ENCODE assay signal across 8 cellular contexts in the genomic region with DNA sequence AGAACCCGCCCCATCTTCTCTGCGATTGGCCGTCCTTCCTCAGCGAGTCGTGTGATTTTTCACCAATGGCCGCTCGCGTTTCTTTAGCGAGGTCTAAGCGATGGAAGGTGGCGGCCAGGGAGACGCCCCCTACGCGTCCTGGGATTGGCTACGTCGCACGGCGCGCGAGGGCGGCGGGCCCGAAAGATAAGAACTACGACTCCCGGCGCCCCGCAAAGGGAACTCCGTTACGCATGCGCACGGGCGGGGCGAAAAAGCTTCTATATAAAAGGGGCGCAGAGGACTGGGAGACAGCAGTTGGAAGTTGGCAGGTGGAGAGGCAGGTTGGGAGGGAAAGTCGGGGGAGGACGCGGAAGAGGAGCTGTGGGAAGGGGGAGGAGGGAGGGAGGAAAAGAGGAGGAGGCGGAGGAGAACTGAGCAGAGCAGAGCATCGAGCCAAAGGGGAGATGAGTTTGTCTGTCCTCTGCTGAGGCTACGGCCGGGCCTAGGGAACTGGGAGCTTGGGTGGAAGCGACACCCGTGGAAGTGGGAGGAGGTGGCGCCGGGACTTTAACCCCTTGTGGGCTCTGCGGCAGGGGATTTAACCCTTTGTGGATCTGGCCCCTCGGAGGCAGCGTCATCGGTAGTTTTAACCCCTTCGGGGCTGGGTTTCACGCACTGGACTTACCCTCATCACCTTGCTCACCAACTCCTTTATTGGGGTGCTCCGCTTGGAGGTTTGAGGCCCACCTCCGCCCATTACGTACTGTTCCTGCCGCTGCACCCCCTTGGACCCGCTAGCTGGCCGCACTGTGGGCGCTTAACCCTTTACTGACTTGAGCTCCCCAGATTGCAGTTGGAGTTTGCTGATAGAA. TPM values are rescaled to one million over a fixed set of nuclear protein-coding genes. Genes with fewer than 3 reads are reported as not detected.
DNase-seq lines count a peak whose midpoint lies in the region; ATAC-seq and FAIRE-seq lines count a peak whose summit lies in the region.

A gene with protein sequence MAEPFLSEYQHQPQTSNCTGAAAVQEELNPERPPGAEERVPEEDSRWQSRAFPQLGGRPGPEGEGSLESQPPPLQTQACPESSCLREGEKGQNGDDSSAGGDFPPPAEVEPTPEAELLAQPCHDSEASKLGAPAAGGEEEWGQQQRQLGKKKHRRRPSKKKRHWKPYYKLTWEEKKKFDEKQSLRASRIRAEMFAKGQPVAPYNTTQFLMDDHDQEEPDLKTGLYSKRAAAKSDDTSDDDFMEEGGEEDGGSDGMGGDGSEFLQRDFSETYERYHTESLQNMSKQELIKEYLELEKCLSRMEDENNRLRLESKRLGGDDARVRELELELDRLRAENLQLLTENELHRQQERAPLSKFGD (plus strand): TSS at position 293 of the 854 bp plus-strand sequence. CDS start 716 bp downstream, outside the sequence.

- peaks cover 6% of the 10 kb centered on the region; the same call in 1 of the 2 replicates for H3K36me3 ChIP-seq in KOPT-K1 (ENCODE audit: insufficient read depth, low read length)
- H3K36me3 ChIP-seq in muscle layer of colon (ENCODE audit: insufficient read depth, low read length) = no peaks in the 10 kb centered on the region

- peaks cover 40% of the 10 kb centered on the region for H3K4me1 ChIP-seq in muscle layer of colon (ENCODE audit: insufficient read depth, low read length)

- H3K4me3 ChIP-seq in muscle layer of colon (ENCODE audit: low read depth in 1 of 2, low read length in 2 of 2) = peak within 1 kb of the TSS; percentile 94 to 100

- FAIRE-seq in RCC 7860 (lab: Jason Lieb, UNC) = peak; percentile 88

- H3K27ac Mint-ChIP-seq in activated T-cell treated with anti-CD3 and anti-CD28 coated beads, Interleukin-2, amount 50 U/mL, for 72 hours = peak within 1 kb of the TSS; percentile 100

- peak; percentile 61 for ATAC-seq in GM21786 (IDR thresholded peaks at IDR 0.05; ENCODE audit: unreplicated experiment)
- peak; percentile 71 to 76 for ATAC-seq in activated T-cell treated with anti-CD3 and anti-CD28 coated beads, Interleukin-2, amount 50 U/mL, for 72 hours (replicated peaks in 1 of 2)
- ATAC-seq in esophagus mucosa = peak; percentile 84

- H3K4me1 Mint-ChIP-seq in activated T-cell treated with anti-CD3 and anti-CD28 coated beads, Interleukin-2, amount 50 U/mL, for 72 hours (ENCODE audit: low read depth) = peaks cover 48% of the 10 kb centered on the region

- H3K9me3 ChIP-seq in KOPT-K1 (ENCODE audit: insufficient read depth, low read length, poor library complexity, severe bottlenecking) (no peaks in the 10 kb centered on the region), muscle layer of colon (ENCODE audit: low read length) (no peaks in the 10 kb centered on the region)

- H3K27me3 Mint-ChIP-seq in activated T-cell treated with anti-CD3 and anti-CD28 coated beads, Interleukin-2, amount 50 U/mL, for 72 hours (ENCODE audit: low read depth) = no peaks in the 10 kb centered on the region

- peaks cover 13 to 26% of the 10 kb centered on the region in 2 donors for H3K36me3 Mint-ChIP-seq in activated T-cell treated with anti-CD3 and anti-CD28 coated beads, Interleukin-2, amount 50 U/mL, for 72 hours (ENCODE audit: insufficient read depth in 2 of 2)

- DNase-seq in DMS53 treated with DMSO at 0.1 percent for 48 hours (lab: John Stamatoyannopoulos, UW; ENCODE audit: unreplicated experiment) = peak; percentile 100
- DNase-seq in RCC 7860 (ENCODE audit: low spot score) = peak; percentile 99
- peak; percentile 98 to 99 for DNase-seq in activated T-cell treated with anti-CD3 and anti-CD28 coated beads, Interleukin-2, amount 50 U/mL, for 72 hours
- peak; percentile 98 for DNase-seq in stimulated activated CD8-positive, alpha-beta memory T cell treated with anti-CD3 and anti-CD28 coated beads, Interleukin-7, amount 100 ng/mL, for 24 hours (ENCODE audit: low read depth)

- no peaks in the 10 kb centered on the region for H3K9me3 Mint-ChIP-seq in activated T-cell treated with anti-CD3 and anti-CD28 coated beads, Interleukin-2, amount 50 U/mL, for 72 hours

- peak within 1 kb of the TSS; percentile 99 for H3K9ac ChIP-seq in muscle layer of colon (ENCODE audit: low read length)

- peak within 1 kb of the TSS; percentile 98 to 99 for H3K4me3 Mint-ChIP-seq in activated T-cell treated with anti-CD3 and anti-CD28 coated beads, Interleukin-2, amount 50 U/mL, for 72 hours

- peak within 1 kb of the TSS; percentile 85 for H3K27ac ChIP-seq in KOPT-K1 (ENCODE audit: low read depth, low read length, poor library complexity, severe bottlenecking)
- H3K27ac ChIP-seq in muscle layer of colon (ENCODE audit: low read depth, low read length) = peak within 1 kb of the TSS; percentile 100

- no peaks in the 10 kb centered on the region for H3K27me3 ChIP-seq in muscle layer of colon (ENCODE audit: control insufficient read depth in 1 of 2, insufficient read depth in 2 of 2, low read length in 2 of 2)

RNA-seq across cellular contexts. Expression of the gene that starts here (rescaled TPM):
- total RNA-seq in activated T-cell treated with anti-CD3 and anti-CD28 coated beads, Interleukin-2, amount 50 U/mL, for 72 hours = 10 to 100 TPM; 58.0 to 63.3 TPM
- 22.6 TPM for total RNA-seq in esophagus mucosa

Comparison
In these comparisons a context has a peak if more than half of its experiments do, and no peak if none do; other contexts are left out.
1. Peak in every context shown above with its lines: DNase-seq, ATAC-seq, H3K4me3 ChIP-seq and H3K27ac ChIP-seq.